ENCODE assay signal across 1 cellular context in the genomic region with DNA sequence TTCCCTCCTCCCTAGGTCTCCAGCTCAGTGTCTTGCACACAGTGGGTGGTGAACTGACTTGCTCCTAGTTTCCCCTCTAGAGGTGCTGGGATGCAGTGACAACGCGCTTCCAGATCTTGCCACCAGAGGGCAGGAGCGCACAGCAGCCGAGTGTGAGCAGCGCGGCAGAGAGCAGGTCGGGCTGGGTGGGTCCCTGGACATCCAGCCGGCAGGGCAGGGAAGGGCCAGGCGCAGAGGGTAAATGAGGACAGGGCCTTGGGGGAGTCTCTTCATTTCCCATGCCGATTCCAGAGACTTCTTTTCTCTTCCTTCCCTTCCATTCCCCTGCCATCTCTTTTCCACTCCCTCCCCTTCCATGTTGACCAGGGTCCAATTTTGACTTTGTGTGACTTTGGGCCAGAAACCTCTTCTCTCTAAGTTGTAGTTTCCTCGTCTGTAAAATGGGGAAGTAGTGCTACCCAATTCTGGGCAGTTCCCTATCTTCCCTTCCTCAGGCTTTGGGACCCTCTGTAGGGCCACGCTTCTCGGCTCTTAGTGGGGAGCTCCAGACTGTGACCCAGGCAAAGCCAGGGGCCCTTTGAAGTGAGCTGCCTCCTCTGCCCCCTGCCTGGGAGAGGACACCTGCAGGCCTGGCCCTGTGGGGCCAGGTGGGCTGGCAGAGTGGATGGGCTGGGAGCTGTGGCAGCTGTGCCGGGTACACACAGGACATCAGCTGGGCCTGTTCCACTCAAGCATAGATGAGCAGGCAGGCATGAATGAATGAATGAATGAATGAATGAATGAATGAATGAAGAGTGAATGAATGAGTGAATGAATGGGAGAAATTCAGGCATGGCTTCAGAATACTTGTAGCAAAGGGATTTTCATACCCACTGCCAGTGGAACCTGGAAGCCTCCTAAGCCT.
TF ChIP-seq lines count a peak whose summit lies in the region.

No MANE protein-coding gene starts in this region.

TF ChIP-seq in K562, 482 proteins besides CTCF, POLR2A, EP300 and RAD21 (continued from another document):
- TF ChIP-seq NR2C1 (IDR thresholded peaks at IDR 0.05): no peak
- TF ChIP-seq NR2C1 (tag; IDR thresholded peaks at IDR 0.05): no peak
- peak; percentile 51; the same call in 1 of the 2 replicates for TF ChIP-seq KLF1 (tag; IDR thresholded peaks at IDR 0.05)
- TF ChIP-seq, protein P1, sequence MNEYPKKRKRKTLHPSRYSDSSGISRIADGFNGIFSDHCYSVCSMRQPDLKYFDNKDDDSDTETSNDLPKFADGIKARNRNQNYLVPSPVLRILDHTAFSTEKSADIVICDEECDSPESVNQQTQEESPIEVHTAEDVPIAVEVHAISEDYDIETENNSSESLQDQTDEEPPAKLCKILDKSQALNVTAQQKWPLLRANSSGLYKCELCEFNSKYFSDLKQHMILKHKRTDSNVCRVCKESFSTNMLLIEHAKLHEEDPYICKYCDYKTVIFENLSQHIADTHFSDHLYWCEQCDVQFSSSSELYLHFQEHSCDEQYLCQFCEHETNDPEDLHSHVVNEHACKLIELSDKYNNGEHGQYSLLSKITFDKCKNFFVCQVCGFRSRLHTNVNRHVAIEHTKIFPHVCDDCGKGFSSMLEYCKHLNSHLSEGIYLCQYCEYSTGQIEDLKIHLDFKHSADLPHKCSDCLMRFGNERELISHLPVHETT (CRISPR knock-in tag; conservative IDR thresholded peaks at IDR 0.05 in 1 of 2, IDR thresholded peaks at IDR 0.05 in 1 of 2): no peak
- TF ChIP-seq CBX3 (IDR thresholded peaks at IDR 0.05; ENCODE audit: borderline replicate concordance in 1 of 2, low read length in 2 of 2): peak in 1 of 2 experiments; percentile 58; a peak in 1 of 3 replicates
- no peak for TF ChIP-seq HOXB6 (CRISPR knock-in tag; IDR thresholded peaks at IDR 0.05; ENCODE audit: borderline replicate concordance)
- no peak for TF ChIP-seq MTF1 (CRISPR knock-in tag; IDR thresholded peaks at IDR 0.05; ENCODE audit: borderline replicate concordance)
- TF ChIP-seq ATF1 (CRISPR knock-in tag; IDR thresholded peaks at IDR 0.05): no peak
- TF ChIP-seq ATF1 (tag; IDR thresholded peaks at IDR 0.05): peak; percentile 56
- TF ChIP-seq ZNF143 (CRISPR knock-in tag; IDR thresholded peaks at IDR 0.05): no peak
- TF ChIP-seq ATF3 (IDR thresholded peaks at IDR 0.05): no peak
- TF ChIP-seq ATF3 (CRISPR knock-in tag; conservative IDR thresholded peaks at IDR 0.05): no peak
- TF ChIP-seq CXXC5 (CRISPR knock-in tag; IDR thresholded peaks at IDR 0.05): no peak
- TF ChIP-seq CC2D1A (IDR thresholded peaks at IDR 0.05): peak; percentile 81
- peak in 1 of 2 experiments; percentile 52; a peak in 3 of 4 replicates for TF ChIP-seq NRF1 (conservative IDR thresholded peaks at IDR 0.05 in 1 of 2, IDR thresholded peaks at IDR 0.05 in 1 of 2)
- TF ChIP-seq, protein P2, sequence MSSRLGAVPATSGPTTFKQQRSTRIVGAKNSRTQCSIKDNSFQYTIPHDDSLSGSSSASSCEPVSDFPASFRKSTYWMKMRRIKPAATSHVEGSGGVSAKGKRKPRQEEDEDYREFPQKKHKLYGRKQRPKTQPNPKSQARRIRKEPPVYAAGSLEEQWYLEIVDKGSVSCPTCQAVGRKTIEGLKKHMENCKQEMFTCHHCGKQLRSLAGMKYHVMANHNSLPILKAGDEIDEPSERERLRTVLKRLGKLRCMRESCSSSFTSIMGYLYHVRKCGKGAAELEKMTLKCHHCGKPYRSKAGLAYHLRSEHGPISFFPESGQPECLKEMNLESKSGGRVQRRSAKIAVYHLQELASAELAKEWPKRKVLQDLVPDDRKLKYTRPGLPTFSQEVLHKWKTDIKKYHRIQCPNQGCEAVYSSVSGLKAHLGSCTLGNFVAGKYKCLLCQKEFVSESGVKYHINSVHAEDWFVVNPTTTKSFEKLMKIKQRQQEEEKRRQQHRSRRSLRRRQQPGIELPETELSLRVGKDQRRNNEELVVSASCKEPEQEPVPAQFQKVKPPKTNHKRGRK (tag; IDR thresholded peaks at IDR 0.05): 0 out of 2 replicates have a peak, but pooled peaks have one; percentile 36
- TF ChIP-seq CBX1 (IDR thresholded peaks at IDR 0.05; ENCODE audit: low read depth): peak; percentile 43; the same call in 1 of the 2 replicates
- no peak for TF ChIP-seq MBD2 (IDR thresholded peaks at IDR 0.05; ENCODE audit: borderline replicate concordance, low read depth)
- TF ChIP-seq BCOR (IDR thresholded peaks at IDR 0.05): peak; percentile 89
- no peak for TF ChIP-seq SNAPC5 (CRISPR knock-in tag; IDR thresholded peaks at IDR 0.05)
- TF ChIP-seq CREM (IDR thresholded peaks at IDR 0.05; ENCODE audit: low read depth): peak; percentile 88
- no peak for TF ChIP-seq ZNF445 (CRISPR knock-in tag; IDR thresholded peaks at IDR 0.05; ENCODE audit: low read depth)
- TF ChIP-seq BCLAF1 (IDR thresholded peaks at IDR 0.05; ENCODE audit: borderline replicate concordance in 1 of 2, control insufficient read depth in 1 of 2, low read depth in 2 of 2, low read length in 1 of 2): no peak
- TF ChIP-seq ZNF766 (CRISPR knock-in tag; conservative IDR thresholded peaks at IDR 0.05): 0 out of 2 replicates have a peak, but pooled peaks have one; percentile 31
- peak; percentile 40; the same call in 1 of the 2 replicates for TF ChIP-seq MTA1 (IDR thresholded peaks at IDR 0.05; ENCODE audit: borderline replicate concordance)
- peak; percentile 84; the same call in 1 of the 2 replicates for TF ChIP-seq CTBP1 (IDR thresholded peaks at IDR 0.05; ENCODE audit: borderline replicate concordance)
- peak; percentile 62 for TF ChIP-seq MYC (IDR thresholded peaks at IDR 0.05; ENCODE audit: low read depth, low read length)
- TF ChIP-seq MYC (CRISPR knock-in tag; IDR thresholded peaks at IDR 0.05; ENCODE audit: borderline replicate concordance, low read depth): no peak
- no peak for TF ChIP-seq MTA3 (IDR thresholded peaks at IDR 0.05; ENCODE audit: borderline replicate concordance)
- no peak for TF ChIP-seq THRAP3 (IDR thresholded peaks at IDR 0.05; ENCODE audit: borderline replicate concordance)
- TF ChIP-seq MIER1 (IDR thresholded peaks at IDR 0.05; ENCODE audit: low read depth): no peak
- peak; percentile 98 for TF ChIP-seq ZNF24 (IDR thresholded peaks at IDR 0.05)
- no peak for TF ChIP-seq TAF7 (tag; IDR thresholded peaks at IDR 0.05)
- TF ChIP-seq, protein P3, sequence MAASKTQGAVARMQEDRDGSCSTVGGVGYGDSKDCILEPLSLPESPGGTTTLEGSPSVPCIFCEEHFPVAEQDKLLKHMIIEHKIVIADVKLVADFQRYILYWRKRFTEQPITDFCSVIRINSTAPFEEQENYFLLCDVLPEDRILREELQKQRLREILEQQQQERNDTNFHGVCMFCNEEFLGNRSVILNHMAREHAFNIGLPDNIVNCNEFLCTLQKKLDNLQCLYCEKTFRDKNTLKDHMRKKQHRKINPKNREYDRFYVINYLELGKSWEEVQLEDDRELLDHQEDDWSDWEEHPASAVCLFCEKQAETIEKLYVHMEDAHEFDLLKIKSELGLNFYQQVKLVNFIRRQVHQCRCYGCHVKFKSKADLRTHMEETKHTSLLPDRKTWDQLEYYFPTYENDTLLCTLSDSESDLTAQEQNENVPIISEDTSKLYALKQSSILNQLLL (CRISPR knock-in tag; IDR thresholded peaks at IDR 0.05; ENCODE audit: borderline replicate concordance): no peak
- TF ChIP-seq, protein P4, sequence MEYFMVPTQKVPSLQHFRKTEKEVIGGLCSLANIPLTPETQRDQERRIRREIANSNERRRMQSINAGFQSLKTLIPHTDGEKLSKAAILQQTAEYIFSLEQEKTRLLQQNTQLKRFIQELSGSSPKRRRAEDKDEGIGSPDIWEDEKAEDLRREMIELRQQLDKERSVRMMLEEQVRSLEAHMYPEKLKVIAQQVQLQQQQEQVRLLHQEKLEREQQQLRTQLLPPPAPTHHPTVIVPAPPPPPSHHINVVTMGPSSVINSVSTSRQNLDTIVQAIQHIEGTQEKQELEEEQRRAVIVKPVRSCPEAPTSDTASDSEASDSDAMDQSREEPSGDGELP (CRISPR knock-in tag; IDR thresholded peaks at IDR 0.05; ENCODE audit: borderline replicate concordance): peak; percentile 80; the same call in 1 of the 2 replicates
- peak in 2 of 3 experiments; percentile 25 to 55 for TF ChIP-seq YY1 (IDR thresholded peaks at IDR 0.05; ENCODE audit: borderline replicate concordance in 1 of 3, control insufficient read depth in 1 of 3, extremely low read depth in 1 of 3, insufficient read depth in 3 of 3, insufficient read length in 1 of 3, insufficient replicate concordance in 2 of 3, low read depth in 1 of 3, low read length in 2 of 3)
- peak; percentile 92 for TF ChIP-seq ARID2 (IDR thresholded peaks at IDR 0.05)
- peak; percentile 58; the same call in 1 of the 2 replicates for TF ChIP-seq SPI1 (IDR thresholded peaks at IDR 0.05; ENCODE audit: borderline replicate concordance, low read depth, low read length)
- peak; percentile 10 to 63; a peak in 2 of 4 replicates for TF ChIP-seq MAZ (CRISPR knock-in tag; conservative IDR thresholded peaks at IDR 0.05 in 1 of 2, IDR thresholded peaks at IDR 0.05 in 1 of 2)
- TF ChIP-seq CBX8 (IDR thresholded peaks at IDR 0.05; ENCODE audit: borderline replicate concordance, extremely low read depth, low read depth, low read length, poor library complexity, severe bottlenecking): no peak
- TF ChIP-seq, protein P5, sequence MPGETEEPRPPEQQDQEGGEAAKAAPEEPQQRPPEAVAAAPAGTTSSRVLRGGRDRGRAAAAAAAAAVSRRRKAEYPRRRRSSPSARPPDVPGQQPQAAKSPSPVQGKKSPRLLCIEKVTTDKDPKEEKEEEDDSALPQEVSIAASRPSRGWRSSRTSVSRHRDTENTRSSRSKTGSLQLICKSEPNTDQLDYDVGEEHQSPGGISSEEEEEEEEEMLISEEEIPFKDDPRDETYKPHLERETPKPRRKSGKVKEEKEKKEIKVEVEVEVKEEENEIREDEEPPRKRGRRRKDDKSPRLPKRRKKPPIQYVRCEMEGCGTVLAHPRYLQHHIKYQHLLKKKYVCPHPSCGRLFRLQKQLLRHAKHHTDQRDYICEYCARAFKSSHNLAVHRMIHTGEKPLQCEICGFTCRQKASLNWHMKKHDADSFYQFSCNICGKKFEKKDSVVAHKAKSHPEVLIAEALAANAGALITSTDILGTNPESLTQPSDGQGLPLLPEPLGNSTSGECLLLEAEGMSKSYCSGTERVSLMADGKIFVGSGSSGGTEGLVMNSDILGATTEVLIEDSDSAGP (CRISPR knock-in tag; IDR thresholded peaks at IDR 0.05): peak; percentile 72; the same call in 1 of the 2 replicates
- no peak for TF ChIP-seq RAD51 (IDR thresholded peaks at IDR 0.05; ENCODE audit: borderline replicate concordance, low read depth)
- peak; percentile 63; the same call in 1 of the 2 replicates for TF ChIP-seq SMARCA5 (IDR thresholded peaks at IDR 0.05)
- peak; percentile 95 for TF ChIP-seq STAG1 (CRISPR knock-in tag; IDR thresholded peaks at IDR 0.05; ENCODE audit: borderline replicate concordance)
- TF ChIP-seq SMARCE1 (IDR thresholded peaks at IDR 0.05): peak; percentile 56
- TF ChIP-seq DEAF1 (CRISPR knock-in tag; IDR thresholded peaks at IDR 0.05): peak; percentile 87
- TF ChIP-seq CHD4 (IDR thresholded peaks at IDR 0.05; ENCODE audit: insufficient read depth, insufficient replicate concordance, low read depth, low read length, poor library complexity, severe bottlenecking): no peak
- peak; percentile 70 to 79; a peak in 3 of 4 replicates for TF ChIP-seq KDM1A (IDR thresholded peaks at IDR 0.05)
- TF ChIP-seq RB1 (IDR thresholded peaks at IDR 0.05; ENCODE audit: low read depth): peak; percentile 93
